In the genomic region with DNA sequence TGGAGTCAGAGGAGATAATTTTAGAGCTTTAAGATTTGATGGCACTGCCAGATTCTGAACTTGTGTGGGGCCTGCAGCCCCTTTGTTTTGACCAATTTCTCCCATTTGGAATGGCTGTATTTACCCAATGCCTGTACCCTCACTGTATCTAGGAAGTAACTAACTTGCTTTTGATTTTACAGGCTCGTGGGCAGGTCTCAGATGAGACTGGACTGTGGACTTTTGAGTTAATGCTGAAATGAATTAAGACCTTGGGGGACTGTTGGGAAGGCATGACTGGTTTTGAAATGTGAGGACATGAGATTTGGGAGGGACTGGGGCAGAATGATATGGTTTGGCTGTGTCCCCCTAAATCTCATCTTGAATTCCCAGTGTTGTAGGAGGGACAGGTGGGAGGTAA, we compare ENCODE assay signal across 1 cellular context.
A peak's percentile ranks its signal among the peaks of the same experiment; 100 is the strongest.
TF ChIP-seq lines count a peak whose summit lies in the region.
"Not testable (repeated sequence)": the region's sequence is repeated elsewhere in the genome, so short reads cannot be mapped to it uniquely, and the experiment has no call there.

No MANE protein-coding gene starts in this region.

TF ChIP-seq in HepG2, 621 proteins besides CTCF, POLR2A, EP300 and RAD21:
- TF ChIP-seq SAP130 (CRISPR knock-in tag; IDR thresholded peaks at IDR 0.05; ENCODE audit: low read depth) (peak; percentile 50), HNF4A (CRISPR knock-in tag; IDR thresholded peaks at IDR 0.05) (peak; percentile 46), RBM22 (optimal IDR thresholded peaks at IDR 0.05; ENCODE audit: low read length) (peak; percentile 46), SOX6 (CRISPR knock-in tag; IDR thresholded peaks at IDR 0.05) (0 out of 2 replicates have a peak, but pooled peaks have one; percentile 14), ELF3 (CRISPR knock-in tag; IDR thresholded peaks at IDR 0.05) (0 out of 2 replicates have a peak, but pooled peaks have one; percentile 19), ZFX (CRISPR knock-in tag; IDR thresholded peaks at IDR 0.05; ENCODE audit: low read depth) (peak; percentile 16; the same call in 1 of the 2 replicates)
- TF ChIP-seq, protein P1, sequence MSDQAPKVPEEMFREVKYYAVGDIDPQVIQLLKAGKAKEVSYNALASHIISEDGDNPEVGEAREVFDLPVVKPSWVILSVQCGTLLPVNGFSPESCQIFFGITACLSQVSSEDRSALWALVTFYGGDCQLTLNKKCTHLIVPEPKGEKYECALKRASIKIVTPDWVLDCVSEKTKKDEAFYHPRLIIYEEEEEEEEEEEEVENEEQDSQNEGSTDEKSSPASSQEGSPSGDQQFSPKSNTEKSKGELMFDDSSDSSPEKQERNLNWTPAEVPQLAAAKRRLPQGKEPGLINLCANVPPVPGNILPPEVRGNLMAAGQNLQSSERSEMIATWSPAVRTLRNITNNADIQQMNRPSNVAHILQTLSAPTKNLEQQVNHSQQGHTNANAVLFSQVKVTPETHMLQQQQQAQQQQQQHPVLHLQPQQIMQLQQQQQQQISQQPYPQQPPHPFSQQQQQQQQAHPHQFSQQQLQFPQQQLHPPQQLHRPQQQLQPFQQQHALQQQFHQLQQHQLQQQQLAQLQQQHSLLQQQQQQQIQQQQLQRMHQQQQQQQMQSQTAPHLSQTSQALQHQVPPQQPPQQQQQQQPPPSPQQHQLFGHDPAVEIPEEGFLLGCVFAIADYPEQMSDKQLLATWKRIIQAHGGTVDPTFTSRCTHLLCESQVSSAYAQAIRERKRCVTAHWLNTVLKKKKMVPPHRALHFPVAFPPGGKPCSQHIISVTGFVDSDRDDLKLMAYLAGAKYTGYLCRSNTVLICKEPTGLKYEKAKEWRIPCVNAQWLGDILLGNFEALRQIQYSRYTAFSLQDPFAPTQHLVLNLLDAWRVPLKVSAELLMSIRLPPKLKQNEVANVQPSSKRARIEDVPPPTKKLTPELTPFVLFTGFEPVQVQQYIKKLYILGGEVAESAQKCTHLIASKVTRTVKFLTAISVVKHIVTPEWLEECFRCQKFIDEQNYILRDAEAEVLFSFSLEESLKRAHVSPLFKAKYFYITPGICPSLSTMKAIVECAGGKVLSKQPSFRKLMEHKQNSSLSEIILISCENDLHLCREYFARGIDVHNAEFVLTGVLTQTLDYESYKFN (CRISPR knock-in tag; conservative IDR thresholded peaks at IDR 0.05) = peak; percentile 52
- TF ChIP-seq SOX6 (IDR thresholded peaks at IDR 0.05) = not testable (repeated sequence)
